ENCODE assay signal across 8 cellular contexts in genomic region chr19:5790573-5791520, GRCh38. TPM values are rescaled to one million over a fixed set of nuclear protein-coding genes. Genes with fewer than 3 reads are reported as not detected.
DNase-seq lines count a peak whose midpoint lies in the region; ATAC-seq and TF ChIP-seq lines count a peak whose summit lies in the region.

A gene with protein sequence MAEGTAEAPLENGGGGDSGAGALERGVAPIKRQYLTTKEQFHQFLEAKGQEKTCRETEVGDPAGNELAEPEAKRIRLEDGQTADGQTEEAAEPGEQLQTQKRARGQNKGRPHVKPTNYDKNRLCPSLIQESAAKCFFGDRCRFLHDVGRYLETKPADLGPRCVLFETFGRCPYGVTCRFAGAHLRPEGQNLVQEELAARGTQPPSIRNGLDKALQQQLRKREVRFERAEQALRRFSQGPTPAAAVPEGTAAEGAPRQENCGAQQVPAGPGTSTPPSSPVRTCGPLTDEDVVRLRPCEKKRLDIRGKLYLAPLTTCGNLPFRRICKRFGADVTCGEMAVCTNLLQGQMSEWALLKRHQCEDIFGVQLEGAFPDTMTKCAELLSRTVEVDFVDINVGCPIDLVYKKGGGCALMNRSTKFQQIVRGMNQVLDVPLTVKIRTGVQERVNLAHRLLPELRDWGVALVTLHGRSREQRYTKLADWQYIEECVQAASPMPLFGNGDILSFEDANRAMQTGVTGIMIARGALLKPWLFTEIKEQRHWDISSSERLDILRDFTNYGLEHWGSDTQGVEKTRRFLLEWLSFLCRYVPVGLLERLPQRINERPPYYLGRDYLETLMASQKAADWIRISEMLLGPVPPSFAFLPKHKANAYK (minus strand): TSS chr19:5791163. CDS start chr19:5791141, 22 bp downstream.

- H4K20me1 ChIP-seq in SU-DHL-6 (ENCODE audit: low read depth, low read length): no peaks in the 10 kb centered on the region

- H3K9me3 Mint-ChIP-seq in activated naive CD8-positive, alpha-beta T cell treated with anti-CD3 and anti-CD28 coated beads, Interleukin-2, amount 10 ng/mL, durations not matched to agents 7 days and 5 days: no peaks in the 10 kb centered on the region
- no peaks in the 10 kb centered on the region for H3K9me3 Mint-ChIP-seq in osteocyte (ENCODE audit: unreplicated experiment)

- POLR2A ChIA-PET in activated naive CD8-positive, alpha-beta T cell treated with anti-CD3 and anti-CD28 coated beads, Interleukin-2, amount 10 ng/mL, durations not matched to agents 7 days and 5 days (lab: Charles Lee): interaction anchor here (0.6 to 2.4 kb wide), 6 partner anchors 13 to 113 kb away, joined by 3 to 15 read pairs (median 4); partner anchors contain the start of genes CATSPERD and LONP1

- no peaks in the 10 kb centered on the region for H3K9me2 ChIP-seq in SU-DHL-6 (replicated peaks; ENCODE audit: insufficient read depth, low read length)

- peaks cover 8% of the 10 kb centered on the region for H3K36me3 Mint-ChIP-seq in activated naive CD8-positive, alpha-beta T cell treated with anti-CD3 and anti-CD28 coated beads, Interleukin-2, amount 10 ng/mL, durations not matched to agents 7 days and 5 days
- H3K36me3 Mint-ChIP-seq in osteocyte (ENCODE audit: unreplicated experiment): peaks cover 16% of the 10 kb centered on the region

- TF ChIP-seq POLR2A in GM10847 (IDR thresholded peaks at IDR 0.05; ENCODE audit: extremely low read depth, insufficient read length): peak; percentile 71

- H3K4me1 Mint-ChIP-seq in activated naive CD8-positive, alpha-beta T cell treated with anti-CD3 and anti-CD28 coated beads, Interleukin-2, amount 10 ng/mL, durations not matched to agents 7 days and 5 days: peaks cover 5% of the 10 kb centered on the region
- H3K4me1 Mint-ChIP-seq in osteocyte (ENCODE audit: unreplicated experiment): peaks cover 7% of the 10 kb centered on the region

- intact Hi-C loops in head of caudate nucleus (cut with DNase I): loop anchor here (2.0 kb wide), 1 partner anchor 112 kb away; the partner anchor contains the start of gene NDUFA11

- no peaks in the 10 kb centered on the region for H3F3A ChIP-seq in SU-DHL-6 (ENCODE audit: insufficient read depth)

- no peaks in the 10 kb centered on the region for H3K27me3 ChIP-seq in SU-DHL-6 (ENCODE audit: low read length)
- no peaks in the 10 kb centered on the region for H3K27me3 ChIP-seq in thymus (ENCODE audit: control insufficient read depth, insufficient read depth)

- H2AFZ ChIP-seq in SU-DHL-6 (ENCODE audit: low read depth, low read length, severe bottlenecking): peak within 1 kb of the TSS; percentile 23

- H3K9ac ChIP-seq in SU-DHL-6 (ENCODE audit: low read length): peak within 1 kb of the TSS; percentile 69

- 11% methylated on average over 71 of the region's 71 CpGs for whole genome bisulfite sequencing in thymus

- peaks cover 3% of the 10 kb centered on the region; the same call in 1 of the 2 replicates for H3K79me2 ChIP-seq in SU-DHL-6 (ENCODE audit: insufficient read depth, low read length)

- peak within 1 kb of the TSS; percentile 54 for H3K4me2 ChIP-seq in SU-DHL-6 (ENCODE audit: low read depth, low read length, poor library complexity, severe bottlenecking)

- H3K4me3 ChIP-seq in SU-DHL-6 (ENCODE audit: insufficient read depth, low read length, poor library complexity, severe bottlenecking) (peak within 1 kb of the TSS; percentile 61), thymus (ENCODE audit: low read length) (peak within 1 kb of the TSS; percentile 59)

- peaks cover 5% of the 10 kb centered on the region for H3K4me1 ChIP-seq in thymus (ENCODE audit: control insufficient read depth, insufficient read depth, low read length)

- ATAC-seq in HG02678 (IDR thresholded peaks at IDR 0.05; ENCODE audit: unreplicated experiment): peak; percentile 91
- ATAC-seq in activated naive CD8-positive, alpha-beta T cell treated with anti-CD3 and anti-CD28 coated beads, Interleukin-2, amount 10 ng/mL, durations not matched to agents 7 days and 5 days (ENCODE audit: low read depth): peak; percentile 97

- H3K27ac Mint-ChIP-seq in activated naive CD8-positive, alpha-beta T cell treated with anti-CD3 and anti-CD28 coated beads, Interleukin-2, amount 10 ng/mL, durations not matched to agents 7 days and 5 days: peak within 1 kb of the TSS; percentile 100
- peak within 1 kb of the TSS; percentile 99 for H3K27ac Mint-ChIP-seq in osteocyte (ENCODE audit: unreplicated experiment)

- DNase-seq in NCI-H128 (lab: John Stamatoyannopoulos, UW; ENCODE audit: unreplicated experiment) (peak; percentile 93), head of caudate nucleus (peak; percentile 93 to 99 (median 97)), osteocyte (ENCODE audit: extremely low spot score, unreplicated experiment) (peak; percentile 98)
- DNase-seq in activated naive CD8-positive, alpha-beta T cell treated with anti-CD3 and anti-CD28 coated beads, Interleukin-2, amount 10 ng/mL, durations not matched to agents 7 days and 5 days: peak; percentile 96

- H3K27ac ChIP-seq in SU-DHL-6 (ENCODE audit: low read depth, low read length) (peak within 1 kb of the TSS; percentile 81), thymus (ENCODE audit: low read depth) (peak within 1 kb of the TSS; percentile 89)

- H3K27me3 Mint-ChIP-seq in activated naive CD8-positive, alpha-beta T cell treated with anti-CD3 and anti-CD28 coated beads, Interleukin-2, amount 10 ng/mL, durations not matched to agents 7 days and 5 days: no peaks in the 10 kb centered on the region
- H3K27me3 Mint-ChIP-seq in osteocyte (ENCODE audit: unreplicated experiment): no peaks in the 10 kb centered on the region

- H3K36me3 ChIP-seq in SU-DHL-6 (ENCODE audit: low read length) (no peaks in the 10 kb centered on the region), thymus (ENCODE audit: control insufficient read depth, insufficient read depth) (peaks cover 43% of the 10 kb centered on the region)

- H3K9me3 ChIP-seq in SU-DHL-6 (ENCODE audit: insufficient read depth, low read length) (no peaks in the 10 kb centered on the region), thymus (ENCODE audit: control insufficient read depth) (no peaks in the 10 kb centered on the region)

- peak within 1 kb of the TSS; percentile 94 for H3K4me3 Mint-ChIP-seq in activated naive CD8-positive, alpha-beta T cell treated with anti-CD3 and anti-CD28 coated beads, Interleukin-2, amount 10 ng/mL, durations not matched to agents 7 days and 5 days
- H3K4me3 Mint-ChIP-seq in osteocyte (ENCODE audit: unreplicated experiment): peak within 1 kb of the TSS; percentile 99

- TF ChIP-seq CTCF in SU-DHL-6 (IDR thresholded peaks at IDR 0.05; ENCODE audit: insufficient read depth, low read length, poor library complexity, severe bottlenecking) (no peak), osteocyte (IDR thresholded peaks at IDR 0.05) (no peak)

RNA-seq across cellular contexts. Expression of the gene that starts here (rescaled TPM):
- total RNA-seq in activated naive CD8-positive, alpha-beta T cell treated with anti-CD3 and anti-CD28 coated beads, Interleukin-2, amount 10 ng/mL, durations not matched to agents 7 days and 5 days: 10 to 100 TPM; 61.0 to 62.1 TPM
- total RNA-seq in osteocyte: 29.0 and 30.9 TPM in 2 replicates
- polyA plus RNA-seq in thymus: 43.9 TPM

Comparison
In these comparisons a context has a peak if more than half of its experiments do, and no peak if none do; other contexts are left out.
1. Peak in every context shown above with its lines: DNase-seq, ATAC-seq, H3K4me3 ChIP-seq and H3K27ac ChIP-seq.